In the genomic region with DNA sequence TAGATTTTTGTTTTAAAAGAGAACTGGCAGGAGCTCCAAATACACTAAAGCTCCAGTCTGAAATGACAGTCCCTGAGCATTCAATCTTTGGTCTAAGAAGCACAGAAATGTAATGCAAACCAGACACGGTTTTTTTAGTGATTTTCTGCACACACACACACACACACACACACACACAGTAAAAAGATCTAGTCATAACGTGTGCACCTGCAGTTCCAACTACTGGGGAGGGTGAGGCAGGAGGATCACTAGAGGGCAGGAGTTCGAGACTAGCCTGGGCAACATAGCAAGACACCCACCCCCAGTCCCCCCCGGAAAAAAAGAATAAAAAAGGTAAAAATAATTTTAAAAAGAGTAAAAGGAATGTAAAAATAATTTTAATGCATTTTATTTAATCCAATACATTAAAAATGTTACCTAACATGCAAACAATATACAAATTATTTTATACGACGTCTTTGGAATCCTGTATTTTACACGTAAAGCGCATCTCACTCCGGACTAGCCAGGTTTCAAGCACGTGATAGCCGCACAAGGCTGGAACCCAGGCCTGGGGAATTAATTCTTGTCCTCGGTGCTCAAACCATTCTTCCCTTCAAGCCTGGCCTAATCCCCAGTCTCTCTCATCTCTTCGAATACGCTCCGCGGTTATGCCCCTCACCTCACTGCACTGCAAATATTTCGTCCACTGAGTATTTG, we compare ENCODE assay signal across 8 cellular contexts. TPM values are rescaled to one million over a fixed set of nuclear protein-coding genes. Genes with fewer than 3 reads are reported as not detected.
DNase-seq lines count a peak whose midpoint lies in the region; ATAC-seq and TF ChIP-seq lines count a peak whose summit lies in the region.

No MANE protein-coding gene starts in this region.

- H3K27ac ChIP-seq in iPS DF 6.9 (ENCODE audit: low read length) (no peak overlapping the region), stomach smooth muscle (ENCODE audit: low read length) (peak overlapping the region; percentile 98)

- CTCF ChIA-PET in activated B cell treated with CpG ODN at 0.5 μM for 24 hours (lab: Charles Lee): interaction anchor here (0.9 to 11.6 kb wide), 7 partner anchors 14 to 198 kb away, joined by 3 to 266 read pairs (median 6); no protein-coding TSS in a partner anchor

- no CpG with 5 or more reads among the region's 17 CpGs for WGBS in iPS DF 6.9 (ENCODE audit: insufficient coverage, insufficient read length)

- no peaks in the 10 kb centered on the region for H3K27me3 Mint-ChIP-seq in activated B cell treated with CpG ODN at 0.5 μM for 24 hours

- peak; percentile 2 to 3 for ATAC-seq in activated CD4-positive, CD25-positive, alpha-beta regulatory T cell treated with anti-CD3 and anti-CD28 coated beads, Interleukin-2, amount 50 U/mL, for 24 hours
- ATAC-seq in activated B cell treated with CpG ODN at 0.5 μM for 24 hours (ENCODE audit: low read depth) (no peak), HG03442 (IDR thresholded peaks at IDR 0.05; ENCODE audit: unreplicated experiment) (no peak), GM18520 (IDR thresholded peaks at IDR 0.05; ENCODE audit: unreplicated experiment) (no peak)

- H3K27ac Mint-ChIP-seq in activated B cell treated with CpG ODN at 0.5 μM for 24 hours: peak overlapping the region; percentile 99

- POLR2A ChIA-PET in activated B cell treated with CpG ODN at 0.5 μM for 24 hours (lab: Charles Lee): interaction anchor here (0.6 to 6.2 kb wide), 14 partner anchors 10 to 1723 kb away, joined by 3 to 273 read pairs (median 7); a partner anchor contains a TSS

- H3K4me3 ChIP-seq in iPS DF 6.9 (ENCODE audit: low read length) (peak overlapping the region; percentile 91), stomach smooth muscle (ENCODE audit: low read length in 2 of 2) (peak overlapping the region; percentile 85 to 98)

- H3K9me3 ChIP-seq in iPS DF 6.9 (ENCODE audit: control insufficient read depth, insufficient read depth, low read length) (no peaks in the 10 kb centered on the region), stomach smooth muscle (ENCODE audit: control insufficient read depth in 2 of 2, low read length in 2 of 2) (no peaks in the 10 kb centered on the region)

- H3K36me3 ChIP-seq in iPS DF 6.9 (ENCODE audit: control insufficient read depth, insufficient read depth, low read length): no peaks in the 10 kb centered on the region
- H3K36me3 ChIP-seq in stomach smooth muscle (ENCODE audit: control insufficient read depth in 2 of 2, insufficient read depth in 2 of 2, low read length in 2 of 2): no peaks in the 10 kb centered on the region

- DNase-seq in activated CD4-positive, CD25-positive, alpha-beta regulatory T cell (lab: John Stamatoyannopoulos, UW): no peak
- DNase-seq in activated B cell treated with CpG ODN at 0.5 μM for 24 hours (no peak), iPS DF 6.9 (ENCODE audit: low read depth, low spot score) (no peak), NCI-H2107 treated with DMSO at 0.1 percent for 48 hours (lab: John Stamatoyannopoulos, UW; ENCODE audit: unreplicated experiment) (no peak)

- no peak for TF ChIP-seq CTCF in activated B cell treated with CpG ODN at 0.5 μM for 24 hours (IDR thresholded peaks at IDR 0.05)

- H3K4me1 ChIP-seq in iPS DF 6.9 (ENCODE audit: control insufficient read depth, insufficient read depth, low read length) (no peaks in the 10 kb centered on the region), stomach smooth muscle (ENCODE audit: control insufficient read depth, insufficient read depth, low read length) (peaks cover 19% of the 10 kb centered on the region)

- peaks cover under 1% of the 10 kb centered on the region for H3K9me3 Mint-ChIP-seq in activated B cell treated with CpG ODN at 0.5 μM for 24 hours

- H3K27me3 ChIP-seq in iPS DF 6.9 (ENCODE audit: control insufficient read depth, insufficient read depth, low read length) (no peaks in the 10 kb centered on the region), stomach smooth muscle (ENCODE audit: control insufficient read depth in 1 of 2, insufficient read depth in 2 of 2, low read length in 2 of 2) (no peaks in the 10 kb centered on the region)

- intact Hi-C loops in activated B cell treated with CpG ODN at 0.5 μM for 24 hours (cut with micrococcal nuclease): loop anchor here (1.0 to 10.0 kb wide), 8 partner anchors 23 to 727 kb away; a partner anchor contains a TSS

- peak overlapping the region; percentile 96 to 99 for H3K9ac ChIP-seq in stomach smooth muscle (ENCODE audit: low read length in 2 of 2)

- H3K4me3 Mint-ChIP-seq in activated B cell treated with CpG ODN at 0.5 μM for 24 hours: peak overlapping the region; percentile 99

- H3K36me3 Mint-ChIP-seq in activated B cell treated with CpG ODN at 0.5 μM for 24 hours (ENCODE audit: low read depth): peaks cover 33% of the 10 kb centered on the region

- H3K4me1 Mint-ChIP-seq in activated B cell treated with CpG ODN at 0.5 μM for 24 hours: peaks cover 55% of the 10 kb centered on the region

RNA-seq across cellular contexts. Expression of a gene that starts 0.8 kb away (rescaled TPM):
- total RNA-seq in activated B cell treated with CpG ODN at 0.5 μM for 24 hours: 73.0 and 85.9 TPM in 2 replicates

RNA-seq across cellular contexts. Expression of a gene that starts 23.6 kb away (rescaled TPM):
- 13.8 and 16.9 TPM in 2 replicates for total RNA-seq in activated B cell treated with CpG ODN at 0.5 μM for 24 hours

Comparison
In these comparisons a context has a peak if more than half of its experiments do, and no peak if none do; other contexts are left out.
1. ATAC-seq: peak in activated CD4-positive, CD25-positive, alpha-beta regulatory T cell treated with anti-CD3 and anti-CD28 coated beads, Interleukin-2, amount 50 U/mL, for 24 hours (2 of 2); none in activated B cell treated with CpG ODN at 0.5 μM for 24 hours (single experiment), HG03442 (single experiment) and GM18520 (single experiment).